Comparison of ENCODE assay signal across 1 cellular context in genomic region chr9:129726322-129727160, GRCh38.
TF ChIP-seq lines count a peak whose summit lies in the region.

No MANE protein-coding gene starts in this region.

TF ChIP-seq in K562, 482 proteins besides CTCF, POLR2A, EP300 and RAD21 (continued from another document and continues in another):
- 0 out of 2 replicates have a peak, but pooled peaks have one; percentile 6 for TF ChIP-seq ZNF165 (CRISPR knock-in tag; IDR thresholded peaks at IDR 0.05; ENCODE audit: borderline replicate concordance)
- TF ChIP-seq ZMIZ1 (IDR thresholded peaks at IDR 0.05; ENCODE audit: low read depth in 2 of 2, low read length in 2 of 2) = peak in 1 of 2 experiments; percentile 20; a peak in 1 of 4 replicates
- no peak for TF ChIP-seq PHF21A (IDR thresholded peaks at IDR 0.05; ENCODE audit: borderline replicate concordance, low read depth)
- no peak for TF ChIP-seq ZNF764 (CRISPR knock-in tag; IDR thresholded peaks at IDR 0.05; ENCODE audit: low read depth)
- no peak for TF ChIP-seq MIER1 (IDR thresholded peaks at IDR 0.05; ENCODE audit: low read depth)
- 0 out of 2 replicates have a peak, but pooled peaks have one; percentile 33 for TF ChIP-seq CBX1 (IDR thresholded peaks at IDR 0.05; ENCODE audit: low read depth)
- no peak for TF ChIP-seq NCOA1 (IDR thresholded peaks at IDR 0.05; ENCODE audit: low read depth)
- no peak for TF ChIP-seq ZNF740 (CRISPR knock-in tag; IDR thresholded peaks at IDR 0.05)
- TF ChIP-seq ZNF740 (tag; IDR thresholded peaks at IDR 0.05) = no peak
- no peak for TF ChIP-seq BMI1 (IDR thresholded peaks at IDR 0.05; ENCODE audit: low read length)
- peak; percentile 31 for TF ChIP-seq PRDM10 (IDR thresholded peaks at IDR 0.05; ENCODE audit: partially characterized antibody)
- no peak for TF ChIP-seq ZNF134 (CRISPR knock-in tag; conservative IDR thresholded peaks at IDR 0.05)
- TF ChIP-seq ZNF79 (CRISPR knock-in tag; IDR thresholded peaks at IDR 0.05; ENCODE audit: low read depth) = no peak
- TF ChIP-seq ARHGAP35 (IDR thresholded peaks at IDR 0.05; ENCODE audit: partially characterized antibody) = no peak
- TF ChIP-seq NR2F6 (CRISPR knock-in tag; IDR thresholded peaks at IDR 0.05) = no peak
- TF ChIP-seq WHSC1 (IDR thresholded peaks at IDR 0.05; ENCODE audit: low read length) = no peak
- no peak for TF ChIP-seq MITF (IDR thresholded peaks at IDR 0.05)
- TF ChIP-seq GABPA (tag; conservative IDR thresholded peaks at IDR 0.05; ENCODE audit: low read depth) = no peak
- TF ChIP-seq PURB (CRISPR knock-in tag; IDR thresholded peaks at IDR 0.05; ENCODE audit: low read depth) = no peak
- no peak for TF ChIP-seq GATA2 (CRISPR knock-in tag; IDR thresholded peaks at IDR 0.05)
- TF ChIP-seq TFAM (CRISPR knock-in tag; conservative IDR thresholded peaks at IDR 0.05) = no peak
- TF ChIP-seq CTBP1 (IDR thresholded peaks at IDR 0.05; ENCODE audit: borderline replicate concordance) = peak; percentile 71; the same call in 1 of the 2 replicates
- TF ChIP-seq CC2D1A (IDR thresholded peaks at IDR 0.05) = peak; percentile 73
- TF ChIP-seq ZBTB11 (CRISPR knock-in tag; IDR thresholded peaks at IDR 0.05) = no peak
- no peak for TF ChIP-seq RFX7 (CRISPR knock-in tag; IDR thresholded peaks at IDR 0.05)
- TF ChIP-seq NUFIP1 (IDR thresholded peaks at IDR 0.05; ENCODE audit: partially characterized antibody) = no peak
- TF ChIP-seq CEBPG (CRISPR knock-in tag; IDR thresholded peaks at IDR 0.05) = no peak
- no peak for TF ChIP-seq CEBPG (tag; conservative IDR thresholded peaks at IDR 0.05 in 1 of 2, IDR thresholded peaks at IDR 0.05 in 1 of 2)
- TF ChIP-seq BRD9 (IDR thresholded peaks at IDR 0.05; ENCODE audit: low read depth, partially characterized antibody) = no peak
- TF ChIP-seq SNIP1 (IDR thresholded peaks at IDR 0.05; ENCODE audit: low read depth) = no peak
- no peak for TF ChIP-seq CEBPB (tag; IDR thresholded peaks at IDR 0.05)
- no peak for TF ChIP-seq ZNF644 (tag; IDR thresholded peaks at IDR 0.05; ENCODE audit: low read depth)
- peak; percentile 40 for TF ChIP-seq NEUROD1 (IDR thresholded peaks at IDR 0.05; ENCODE audit: borderline replicate concordance, low read depth, low read length, partially characterized antibody)
- no peak for TF ChIP-seq NRF1 (conservative IDR thresholded peaks at IDR 0.05 in 1 of 2, IDR thresholded peaks at IDR 0.05 in 1 of 2)
- no peak for TF ChIP-seq ZNF184 (CRISPR knock-in tag; IDR thresholded peaks at IDR 0.05)
- no peak for TF ChIP-seq ZNF511 (CRISPR knock-in tag; IDR thresholded peaks at IDR 0.05)
- TF ChIP-seq RFX1 (IDR thresholded peaks at IDR 0.05) = no peak
- TF ChIP-seq SREBF1 (IDR thresholded peaks at IDR 0.05; ENCODE audit: borderline replicate concordance, low read depth, low read length) = no peak
- TF ChIP-seq BRF2 (IDR thresholded peaks at IDR 0.05; ENCODE audit: borderline replicate concordance, insufficient read depth, insufficient read length) = no peak
- no peak for TF ChIP-seq TFE3 (CRISPR knock-in tag; IDR thresholded peaks at IDR 0.05)
- TF ChIP-seq TAF15 (IDR thresholded peaks at IDR 0.05; ENCODE audit: low read depth, low read length) = no peak
- no peak for TF ChIP-seq ZNF3 (CRISPR knock-in tag; IDR thresholded peaks at IDR 0.05)
- no peak for TF ChIP-seq SNRNP70 (optimal IDR thresholded peaks at IDR 0.05; ENCODE audit: low read depth, low read length)
